ENCODE assay signal across 8 cellular contexts in the genomic region with DNA sequence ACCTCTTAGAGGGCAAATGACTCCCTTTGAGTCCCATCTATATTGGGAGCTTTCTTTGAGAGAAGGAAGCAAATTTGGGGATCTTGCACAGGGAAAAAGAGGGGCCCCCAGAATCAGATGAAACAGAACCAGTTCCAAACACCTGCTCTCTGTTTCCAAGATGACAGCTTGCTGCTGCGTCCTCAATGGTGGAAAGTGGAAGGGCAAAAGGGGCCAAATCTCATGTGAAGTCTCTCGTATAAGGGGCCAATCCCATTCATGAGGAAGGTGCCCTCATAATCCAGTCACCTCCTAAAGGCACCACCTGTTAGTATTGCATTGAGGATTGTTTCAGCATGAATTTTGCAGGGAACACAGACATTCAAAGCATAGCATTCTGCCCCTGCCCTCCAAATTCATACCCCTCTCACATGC. TPM values are rescaled to one million over a fixed set of nuclear protein-coding genes. Genes with fewer than 3 reads are reported as not detected.
DNase-seq lines count a peak whose midpoint lies in the region; ATAC-seq and TF ChIP-seq lines count a peak whose summit lies in the region.

No MANE protein-coding gene starts in this region.

- H3K9me2 ChIP-seq in MM.1S (replicated peaks; ENCODE audit: insufficient read depth, low read length), result no peaks in the 10 kb centered on the region

- peaks cover 52% of the 10 kb centered on the region for H3K4me1 Mint-ChIP-seq in neural crest cell

- H3K36me3 Mint-ChIP-seq in neural crest cell (ENCODE audit: low read depth), result no peaks in the 10 kb centered on the region

- H3K4me1 ChIP-seq in MM.1S (ENCODE audit: low read length), result peaks cover 11% of the 10 kb centered on the region
- peaks cover 33% of the 10 kb centered on the region for H3K4me1 ChIP-seq in effector memory CD4-positive, alpha-beta T cell (ENCODE audit: control insufficient read depth, insufficient read depth, low read length, poor library complexity, severe bottlenecking)

- DNase-seq in AG10803 (ENCODE audit: low read depth) (no peak), MM.1S (no peak), neural crest cell (ENCODE audit: low read depth, low spot score) (no peak), HuH-7 (ENCODE audit: low spot score) (no peak)
- DNase-seq in effector memory CD4-positive, alpha-beta T cell, result no peak
- DNase-seq in stimulated activated CD4-positive, alpha-beta T cell treated with anti-CD3 and anti-CD28 coated beads, Interleukin-1b, Interleukin-23, amount 100 ng/mL, for 48 hours, result no peak

- H3K27me3 Mint-ChIP-seq in neural crest cell (ENCODE audit: low read depth), result no peaks in the 10 kb centered on the region

- peak overlapping the region; percentile 72 for H3K4me3 Mint-ChIP-seq in neural crest cell

- no peaks in the 10 kb centered on the region for H3K36me3 ChIP-seq in MM.1S (replicated peaks; ENCODE audit: insufficient read depth, low read length)
- peaks cover 14% of the 10 kb centered on the region for H3K36me3 ChIP-seq in effector memory CD4-positive, alpha-beta T cell (ENCODE audit: control insufficient read depth, insufficient read depth, low read length)

- H3K27me3 ChIP-seq in MM.1S (replicated peaks; ENCODE audit: insufficient read depth, low read length), result no peaks in the 10 kb centered on the region
- no peaks in the 10 kb centered on the region for H3K27me3 ChIP-seq in effector memory CD4-positive, alpha-beta T cell (replicated peaks; ENCODE audit: control insufficient read depth, insufficient read depth, low read length, poor library complexity, severe bottlenecking)

- peaks cover 5% of the 10 kb centered on the region; the same call in 1 of the 2 replicates for H3F3A ChIP-seq in MM.1S (ENCODE audit: insufficient read depth, low read length)

- no peaks in the 10 kb centered on the region for H3K9me3 ChIP-seq in MM.1S (replicated peaks; ENCODE audit: insufficient read depth, low read length)
- H3K9me3 ChIP-seq in effector memory CD4-positive, alpha-beta T cell (ENCODE audit: control insufficient read depth, low read length), result no peaks in the 10 kb centered on the region

- no peak overlapping the region; the same call in 1 of the 2 replicates for H3K9ac ChIP-seq in MM.1S (ENCODE audit: low read length)

- H2AFZ ChIP-seq in MM.1S (ENCODE audit: low read length), result peak overlapping the region; percentile 65

- peak overlapping the region; percentile 68 for H3K4me3 ChIP-seq in AG10803 (ENCODE audit: low read length)
- H3K4me3 ChIP-seq in MM.1S (ENCODE audit: low read length), result peak overlapping the region; percentile 44
- peak overlapping the region; percentile 58 for H3K4me3 ChIP-seq in effector memory CD4-positive, alpha-beta T cell (ENCODE audit: insufficient read depth, low read depth, low read length, poor library complexity, severe bottlenecking)

- no peaks in the 10 kb centered on the region for H3K79me2 ChIP-seq in MM.1S (ENCODE audit: low read length)

- no peaks in the 10 kb centered on the region for H4K20me1 ChIP-seq in MM.1S (ENCODE audit: insufficient read depth, low read length)

- no peak overlapping the region for H3K27ac Mint-ChIP-seq in neural crest cell (ENCODE audit: unreplicated experiment)

- TF ChIP-seq CTCF in AG10803 (conservative IDR thresholded peaks at IDR 0.05; ENCODE audit: low read length) (no peak), MM.1S (IDR thresholded peaks at IDR 0.05; ENCODE audit: low read length) (no peak), neural crest cell (conservative IDR thresholded peaks at IDR 0.05) (no peak)

- no peaks in the 10 kb centered on the region for H3K9me3 Mint-ChIP-seq in neural crest cell

- ATAC-seq in GM21360 (IDR thresholded peaks at IDR 0.05; ENCODE audit: unreplicated experiment), result no peak
- no peak for ATAC-seq in GM21619 (IDR thresholded peaks at IDR 0.05; ENCODE audit: unreplicated experiment)

- no peak overlapping the region for H3K27ac ChIP-seq in MM.1S (ENCODE audit: low read length)
- peak overlapping the region; percentile 80 for H3K27ac ChIP-seq in effector memory CD4-positive, alpha-beta T cell (ENCODE audit: insufficient read depth, low read length, poor library complexity, severe bottlenecking)

- H3K4me2 ChIP-seq in MM.1S (ENCODE audit: low read depth, low read length), result peak overlapping the region; percentile 64

RNA-seq across cellular contexts. Expression of a gene that starts 0.5 kb away (rescaled TPM):
- total RNA-seq in neural crest cell, result 7.2 and 8.2 TPM in 2 replicates
